ENCODE assay signal across 14 cellular contexts in the genomic region with DNA sequence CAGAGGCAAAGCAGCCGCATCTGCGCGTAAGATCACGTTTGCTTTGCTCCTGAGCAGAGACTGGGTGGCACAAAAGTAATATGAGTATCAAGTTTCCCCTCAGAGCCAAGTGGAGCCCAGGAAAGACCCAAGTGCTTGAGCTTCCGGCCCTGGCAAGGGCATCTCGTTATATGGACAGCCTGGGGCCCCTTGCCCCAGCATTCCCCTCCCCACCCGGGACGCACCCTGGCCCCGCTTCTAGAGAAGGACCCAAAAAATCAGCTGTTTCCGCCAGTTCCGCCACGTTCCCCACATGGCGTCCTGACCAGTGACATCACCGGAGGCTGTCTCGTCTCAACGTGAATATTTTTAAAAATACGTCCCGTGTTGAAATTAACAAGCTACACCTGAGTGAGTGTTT.
"Had no signal": no experiment of that assay in that cellular context is flagged by ENCODE, and none has a peak within 500 bp of the region (broad histone marks: within the 10 kb centered on the region; RNA-seq: fewer than 3 reads in every experiment).

No MANE protein-coding gene starts in this region.

- H3K27me3 ChIP-seq: cardiac muscle cell, colonic mucosa had no signal

- H3K36me3 ChIP-seq: colonic mucosa, transverse colon had no signal

- H3K4me3 ChIP-seq: cardiac muscle cell, colonic mucosa, heart left ventricle, left lung, transverse colon had no signal

- H3K4me3 Mint-ChIP-seq: activated CD8-positive, alpha-beta T cell treated with anti-CD3 and anti-CD28 coated beads, Interleukin-2, amount 10 ng/mL, durations not matched to agents 7 days and 5 days; activated naive CD8-positive, alpha-beta T cell treated with anti-CD3 and anti-CD28 coated beads, Interleukin-2, amount 50 U/mL, for 24 hours; stimulated activated memory B cell treated with anti-CD40 and anti-IgM and Interleukin-4, amounts not matched to agents 10 μg/mL and 1 μg/mL and 100 μg/mL, for 72 hours had no signal

- H3K27me3 Mint-ChIP-seq: activated naive CD8-positive, alpha-beta T cell treated with anti-CD3 and anti-CD28 coated beads, Interleukin-2, amount 50 U/mL, for 24 hours; stimulated activated memory B cell treated with anti-CD40 and anti-IgM and Interleukin-4, amounts not matched to agents 10 μg/mL and 1 μg/mL and 100 μg/mL, for 72 hours had no signal

- DNase-seq: activated CD4-positive, alpha-beta T cell treated with anti-CD3 and anti-CD28 coated beads for 4 hours; activated CD8-positive, alpha-beta T cell treated with anti-CD3 and anti-CD28 coated beads, Interleukin-2, amount 10 ng/mL, durations not matched to agents 7 days and 5 days; activated naive CD8-positive, alpha-beta T cell treated with anti-CD3 and anti-CD28 coated beads, Interleukin-2, amount 50 U/mL, for 24 hours; colonic mucosa; effector CD8-positive, alpha-beta T cell; foreskin melanocyte; mesenchymal stem cell; stimulated activated CD4-positive, alpha-beta T cell treated with anti-CD3 and anti-CD28 coated beads, Interleukin-1b, Interleukin-23, amount 100 ng/mL, for 48 hours; T1000 had no signal

- ATAC-seq: activated CD8-positive, alpha-beta T cell treated with anti-CD3 and anti-CD28 coated beads, Interleukin-2, amount 10 ng/mL, durations not matched to agents 7 days and 5 days; activated naive CD8-positive, alpha-beta T cell treated with anti-CD3 and anti-CD28 coated beads, Interleukin-2, amount 50 U/mL, for 24 hours; heart left ventricle; left lung; stimulated activated memory B cell treated with anti-CD40 and anti-IgM and Interleukin-4, amounts not matched to agents 10 μg/mL and 1 μg/mL and 100 μg/mL, for 72 hours had no signal

- H3K9me3 ChIP-seq: colonic mucosa, heart left ventricle, left lung, transverse colon had no signal

- H3K9me3 Mint-ChIP-seq: activated naive CD8-positive, alpha-beta T cell treated with anti-CD3 and anti-CD28 coated beads, Interleukin-2, amount 50 U/mL, for 24 hours; stimulated activated memory B cell treated with anti-CD40 and anti-IgM and Interleukin-4, amounts not matched to agents 10 μg/mL and 1 μg/mL and 100 μg/mL, for 72 hours had no signal

- H3K27ac ChIP-seq: cardiac muscle cell, colonic mucosa, heart left ventricle, left lung, transverse colon had no signal

- H3K4me1 ChIP-seq: colonic mucosa had no signal

- H3K27ac Mint-ChIP-seq: activated CD8-positive, alpha-beta T cell treated with anti-CD3 and anti-CD28 coated beads, Interleukin-2, amount 10 ng/mL, durations not matched to agents 7 days and 5 days; activated naive CD8-positive, alpha-beta T cell treated with anti-CD3 and anti-CD28 coated beads, Interleukin-2, amount 50 U/mL, for 24 hours; stimulated activated memory B cell treated with anti-CD40 and anti-IgM and Interleukin-4, amounts not matched to agents 10 μg/mL and 1 μg/mL and 100 μg/mL, for 72 hours had no signal
